24 cellular contexts compared by ENCODE assay signal in the genomic region with DNA sequence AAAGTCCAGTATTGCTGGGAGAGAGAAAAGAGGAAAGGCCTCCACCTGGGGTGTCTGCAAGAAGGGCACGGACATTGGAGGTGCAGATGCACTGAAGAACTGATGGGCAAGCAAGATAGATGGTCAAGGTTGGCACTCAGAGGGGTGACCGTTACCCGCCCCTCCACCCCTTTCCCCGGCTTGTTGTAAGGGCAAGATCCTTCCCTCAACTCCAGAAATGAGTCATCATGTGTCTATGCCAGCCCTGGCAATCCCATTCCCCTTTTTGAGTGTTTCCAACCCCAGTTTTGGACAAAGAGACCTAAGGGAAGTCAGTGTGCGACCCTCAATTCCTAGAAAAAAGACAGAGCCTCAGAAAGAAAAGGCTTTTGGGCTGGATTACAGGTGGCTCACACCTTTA. TPM values are rescaled to one million over a fixed set of nuclear protein-coding genes. Genes with fewer than 3 reads are reported as not detected.
A peak's percentile ranks its signal among the peaks of the same experiment; 100 is the strongest.
DNase-seq lines count a peak whose midpoint lies in the region; ATAC-seq and TF ChIP-seq lines count a peak whose summit lies in the region.
"Had no signal": no experiment of that assay in that cellular context is flagged by ENCODE, and none has a peak within 500 bp of the region (broad histone marks: within the 10 kb centered on the region; RNA-seq: fewer than 3 reads in every experiment).

No MANE protein-coding gene starts in this region.

- POLR2A ChIA-PET in PC-9 (lab: Charles Lee; ENCODE audit: unreplicated experiment): interaction anchor here (1.3 kb wide), 1 partner anchor 35 kb away, joined by 16 read pairs; a partner anchor contains a TSS

- H3K4me3 Mint-ChIP-seq in osteocyte (ENCODE audit: unreplicated experiment): no peak overlapping the region
- H3K4me3 Mint-ChIP-seq: activated CD4-positive, alpha-beta memory T cell treated with anti-CD3 and anti-CD28 coated beads, Interleukin-2, amount 10 ng/mL, durations not matched to agents 7 days and 5 days; activated naive CD4-positive, alpha-beta T cell treated with anti-CD3 and anti-CD28 coated beads, Interleukin-2, amount 50 U/mL, for 24 hours; activated T-cell treated with anti-CD3 and anti-CD28 coated beads, Interleukin-2, amount 50 U/mL, for 24 hours; T-cell had no signal

- no peaks in the 10 kb centered on the region for H3K27me3 Mint-ChIP-seq in osteocyte (ENCODE audit: unreplicated experiment)
- H3K27me3 Mint-ChIP-seq: activated naive CD4-positive, alpha-beta T cell treated with anti-CD3 and anti-CD28 coated beads, Interleukin-2, amount 50 U/mL, for 24 hours had no signal

- intact Hi-C loops in PC-9 (cut with micrococcal nuclease; ENCODE audit: unreplicated experiment): loop anchor here (2.0 kb wide), 1 partner anchor 34 kb away; a partner anchor contains a TSS

- DNase-seq in EH (ENCODE audit: low read depth): peak; percentile 31
- no peak for DNase-seq in PC-9
- peak; percentile 34 for DNase-seq in epithelial cell of esophagus (ENCODE audit: low read depth)
- DNase-seq in osteocyte (ENCODE audit: extremely low spot score, unreplicated experiment): no peak
- no peak for DNase-seq in iPS-NIHi11 (ENCODE audit: low spot score)
- no peak for DNase-seq in SIG-M5 (lab: John Stamatoyannopoulos, UW)
- DNase-seq in DMS79 (lab: John Stamatoyannopoulos, UW): no peak
- DNase-seq: activated CD4-positive, alpha-beta memory T cell treated with anti-CD3 and anti-CD28 coated beads, Interleukin-2, amount 10 ng/mL, durations not matched to agents 7 days and 5 days; activated T-cell treated with anti-CD3 and anti-CD28 coated beads, Interleukin-2, amount 50 U/mL, for 24 hours; effector CD4-positive, alpha-beta T cell; GDM1; left lung; NCI-H2081 treated with DMSO at 0.1 percent for 48 hours; NCI-H748 treated with DMSO at 0.1 percent for 48 hours; sigmoid colon; stimulated activated CD4-positive, alpha-beta T cell treated with anti-CD3 and anti-CD28 coated beads, Interleukin-2, amount 100 ng/mL, for 48 hours; T-cell had no signal

- peak overlapping the region; percentile 98 for H3K27ac Mint-ChIP-seq in osteocyte (ENCODE audit: unreplicated experiment)
- H3K27ac Mint-ChIP-seq: activated CD4-positive, alpha-beta memory T cell treated with anti-CD3 and anti-CD28 coated beads, Interleukin-2, amount 10 ng/mL, durations not matched to agents 7 days and 5 days; activated T-cell treated with anti-CD3 and anti-CD28 coated beads, Interleukin-2, amount 50 U/mL, for 24 hours; T-cell had no signal

- peaks cover 4% of the 10 kb centered on the region for H3K9me3 Mint-ChIP-seq in osteocyte (ENCODE audit: unreplicated experiment)
- H3K9me3 Mint-ChIP-seq: activated CD4-positive, alpha-beta memory T cell treated with anti-CD3 and anti-CD28 coated beads, Interleukin-2, amount 10 ng/mL, durations not matched to agents 7 days and 5 days; activated naive CD4-positive, alpha-beta T cell treated with anti-CD3 and anti-CD28 coated beads, Interleukin-2, amount 50 U/mL, for 24 hours; activated T-cell treated with anti-CD3 and anti-CD28 coated beads, Interleukin-2, amount 50 U/mL, for 24 hours; T-cell had no signal

- H3K36me3 Mint-ChIP-seq in osteocyte (ENCODE audit: unreplicated experiment): no peaks in the 10 kb centered on the region
- H3K36me3 Mint-ChIP-seq: activated naive CD4-positive, alpha-beta T cell treated with anti-CD3 and anti-CD28 coated beads, Interleukin-2, amount 50 U/mL, for 24 hours; T-cell had no signal

- H3K4me3 ChIP-seq in PC-9 (peak overlapping the region; percentile 2; the same call in 1 of the 2 replicates), epithelial cell of esophagus (ENCODE audit: low read length) (no peak overlapping the region)
- H3K4me3 ChIP-seq: GM12878, left lung, Peyer's patch, sigmoid colon had no signal

- H4K20me1 ChIP-seq in PC-9 (ENCODE audit: insufficient read depth): no peaks in the 10 kb centered on the region

- H3K27ac ChIP-seq in PC-9: peak overlapping the region; percentile 88
- H3K27ac ChIP-seq: neutrophil, WERI-Rb-1 had no signal

- no TSS peak for BruUV-seq in PC-9 (replicated peaks; lab: Mats Ljungman, UMichigan)

- no peak overlapping the region for H2AFZ ChIP-seq in PC-9

- H3K4me1 ChIP-seq in PC-9 (replicated peaks; ENCODE audit: insufficient read depth): peaks cover 31% of the 10 kb centered on the region

- H3K79me2 ChIP-seq in PC-9 (ENCODE audit: low read depth): no peaks in the 10 kb centered on the region

- TF ChIP-seq CTCF in PC-9 (conservative IDR thresholded peaks at IDR 0.05) (no peak), epithelial cell of esophagus (IDR thresholded peaks at IDR 0.05; ENCODE audit: insufficient read depth, low read depth, low read length, missing control alignments) (no peak), osteocyte (IDR thresholded peaks at IDR 0.05) (no peak)

- CTCF ChIA-PET in PC-9 (lab: Charles Lee): interaction anchor here (1.2 kb wide), 1 partner anchor 35 kb away, joined by 5 read pairs; a partner anchor contains a TSS

- no peaks in the 10 kb centered on the region for H3K36me3 ChIP-seq in PC-9 (ENCODE audit: low read depth)
- H3K36me3 ChIP-seq: left lung, neutrophil, Peyer's patch, sigmoid colon, WERI-Rb-1 had no signal

- no peaks in the 10 kb centered on the region for H3K9me2 ChIP-seq in PC-9 (ENCODE audit: insufficient read depth)

- H3K4me1 Mint-ChIP-seq in osteocyte (ENCODE audit: unreplicated experiment): peaks cover 19% of the 10 kb centered on the region
- H3K4me1 Mint-ChIP-seq: activated CD4-positive, alpha-beta memory T cell treated with anti-CD3 and anti-CD28 coated beads, Interleukin-2, amount 10 ng/mL, durations not matched to agents 7 days and 5 days; activated naive CD4-positive, alpha-beta T cell treated with anti-CD3 and anti-CD28 coated beads, Interleukin-2, amount 50 U/mL, for 24 hours; T-cell had no signal

- H3K9me3 ChIP-seq in PC-9 (ENCODE audit: insufficient read depth, low read depth): no peaks in the 10 kb centered on the region
- H3K9me3 ChIP-seq: Caco-2, left lung, neutrophil, Peyer's patch had no signal

- peak overlapping the region; percentile 66 for H3K4me2 ChIP-seq in PC-9

- H3F3A ChIP-seq in PC-9 (ENCODE audit: insufficient read depth, low read depth): peaks cover 19% of the 10 kb centered on the region

- no peaks in the 10 kb centered on the region for H3K27me3 ChIP-seq in PC-9 (ENCODE audit: insufficient read depth, low read depth)
- H3K27me3 ChIP-seq: left lung, neutrophil, Peyer's patch, sigmoid colon had no signal

- ATAC-seq in HG02623 (IDR thresholded peaks at IDR 0.05; ENCODE audit: unreplicated experiment): no peak
- ATAC-seq: T-cell had no signal

RNA-seq across cellular contexts. Expression of a gene that starts 34.9 kb away (rescaled TPM):
- total RNA-seq in PC-9 (2021): 81.9 and 90.6 TPM in 2 replicates
- 118 and 123 TPM in 2 replicates for total RNA-seq in osteocyte

RNA-seq across cellular contexts. Expression of a gene that starts 47.4 kb away (rescaled TPM):
- total RNA-seq in PC-9 (2021) (19.8 and 21.9 TPM in 2 replicates), osteocyte (11.0 and 12.0 TPM in 2 replicates)

RNA-seq across cellular contexts. Expression of a gene that starts 58.4 kb away (rescaled TPM):
- total RNA-seq in PC-9 (2021) (6.6 and 12.1 TPM in 2 replicates), osteocyte (15.9 and 16.1 TPM in 2 replicates)

Comparison
In these comparisons a context has a peak if more than half of its experiments do, and no peak if none do; other contexts are left out.
1. DNase-seq: peak in EH (single experiment) and epithelial cell of esophagus (single experiment); none in PC-9 (0 of 2), osteocyte (single experiment), iPS-NIHi11 (single experiment), SIG-M5 (single experiment) and DMS79 (single experiment).